19 cellular contexts compared by ENCODE assay signal in the genomic region with DNA sequence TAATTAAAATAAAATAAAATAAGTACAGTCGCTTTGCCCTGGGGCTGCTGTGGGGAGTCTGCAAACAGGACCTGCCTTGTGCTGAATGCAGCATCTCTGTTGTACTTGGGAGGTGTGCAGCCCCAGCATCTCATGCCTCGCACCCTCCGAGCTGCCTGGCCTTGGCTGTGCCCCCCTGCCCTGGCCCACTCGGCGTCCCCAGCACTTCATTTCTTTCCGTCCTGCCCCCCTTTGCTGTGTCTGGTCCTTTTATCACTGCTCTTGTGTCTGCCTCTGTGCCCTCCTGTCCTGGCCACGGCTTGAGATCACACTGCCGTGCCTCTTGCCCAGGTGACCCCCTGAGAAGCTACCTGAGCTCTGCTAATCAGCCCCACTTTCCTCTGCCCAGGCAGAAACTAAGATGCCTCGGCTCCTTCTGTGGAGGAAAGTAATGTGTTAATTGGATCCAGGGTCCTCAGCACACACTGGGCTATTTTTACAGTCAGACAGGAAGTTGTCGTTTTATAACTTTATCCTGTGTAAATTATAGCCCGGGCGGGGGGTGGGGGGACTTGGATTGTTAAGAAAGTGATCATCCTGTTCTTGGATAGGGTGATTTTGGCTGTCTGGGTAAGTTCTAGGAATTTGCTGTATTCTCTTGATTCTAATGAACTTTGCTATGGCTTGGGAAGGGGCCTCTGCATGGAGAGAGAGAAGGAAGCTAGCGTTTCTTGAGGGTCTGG.
DNase-seq lines count a peak whose midpoint lies in the region; ATAC-seq, FAIRE-seq and TF ChIP-seq lines count a peak whose summit lies in the region.
"Had no signal": no experiment of that assay in that cellular context is flagged by ENCODE, and none has a peak within 500 bp of the region (broad histone marks: within the 10 kb centered on the region; RNA-seq: fewer than 3 reads in every experiment).

No MANE protein-coding gene starts in this region.

- H3K4me3 ChIP-seq in BLaER1 = peak overlapping the region; percentile 56
- H3K4me3 ChIP-seq in SK-N-MC = peak overlapping the region; percentile 35; the same call in 1 of the 2 replicates
- H3K4me3 ChIP-seq in endothelial cell of umbilical vein (replicated peaks in 1 of 3; ENCODE audit: insufficient read depth in 1 of 3, low read depth in 1 of 3, low read length in 3 of 3) = no peak overlapping the region
- no peak overlapping the region for H3K4me3 ChIP-seq in neural progenitor cell
- H3K4me3 ChIP-seq: K562 had no signal

- ATAC-seq in GM18520 (IDR thresholded peaks at IDR 0.05; ENCODE audit: unreplicated experiment) (no peak), HG02678 (IDR thresholded peaks at IDR 0.05; ENCODE audit: unreplicated experiment) (no peak)
- ATAC-seq: HCT116, K562 had no signal

- H3K4me3 Mint-ChIP-seq in neural progenitor cell = no peak overlapping the region
- H3K4me3 Mint-ChIP-seq: B cell; CD8-positive, alpha-beta memory T cell had no signal

- H3K27ac Mint-ChIP-seq in neural progenitor cell = peak overlapping the region; percentile 74
- H3K27ac Mint-ChIP-seq: B cell had no signal

- H4K20me1 ChIP-seq in BLaER1 (peaks cover 91% of the 10 kb centered on the region), endothelial cell of umbilical vein (replicated peaks; ENCODE audit: control insufficient read depth, extremely low read depth, insufficient read depth, low read length) (no peaks in the 10 kb centered on the region), neural progenitor cell (ENCODE audit: low read depth) (peaks cover 68% of the 10 kb centered on the region)

- no peak for TF ChIP-seq POLR2A in endothelial cell of umbilical vein (IDR thresholded peaks at IDR 0.05; ENCODE audit: low read depth, low read length)

- peak; percentile 44 for FAIRE-seq in endothelial cell of umbilical vein (lab: Jason Lieb, UNC)
- FAIRE-seq: HTR-8/SVneo, K562 had no signal

- H3K9ac ChIP-seq in BLaER1 (peak overlapping the region; percentile 74), SK-N-MC (ENCODE audit: insufficient read length) (no peak overlapping the region), endothelial cell of umbilical vein (replicated peaks; ENCODE audit: extremely low read depth, insufficient read depth, low read length) (no peak overlapping the region), neural progenitor cell (no peak overlapping the region)

- H3K9me1 ChIP-seq in endothelial cell of umbilical vein (replicated peaks; ENCODE audit: control insufficient read depth, extremely low read depth, insufficient read depth, low read length) = no peaks in the 10 kb centered on the region

- H3K27ac ChIP-seq in BLaER1 (peak overlapping the region; percentile 80), SK-N-MC (no peak overlapping the region), endothelial cell of umbilical vein (ENCODE audit: insufficient read depth, low read depth, low read length) (no peak overlapping the region), neural progenitor cell (no peak overlapping the region)

- no peak for TF ChIP-seq CTCF in endothelial cell of umbilical vein (IDR thresholded peaks at IDR 0.05; ENCODE audit: extremely low read depth in 1 of 2, insufficient read depth in 1 of 2, low read depth in 1 of 2, low read length in 2 of 2)
- TF ChIP-seq CTCF in neural progenitor cell (IDR thresholded peaks at IDR 0.05) = no peak

- H3K4me1 Mint-ChIP-seq in neural progenitor cell = peaks cover 40% of the 10 kb centered on the region
- H3K4me1 Mint-ChIP-seq: B cell had no signal

- H3F3A ChIP-seq in neural progenitor cell (ENCODE audit: low read depth) = no peaks in the 10 kb centered on the region

- peaks cover 14% of the 10 kb centered on the region for H3K36me3 Mint-ChIP-seq in neural progenitor cell
- H3K36me3 Mint-ChIP-seq: CD8-positive, alpha-beta memory T cell had no signal

- H3K4me1 ChIP-seq in BLaER1 = peaks cover 85% of the 10 kb centered on the region
- H3K4me1 ChIP-seq in endothelial cell of umbilical vein (ENCODE audit: control insufficient read depth, extremely low read depth, insufficient read depth, low read length) = peaks cover 12% of the 10 kb centered on the region
- peaks cover 13% of the 10 kb centered on the region for H3K4me1 ChIP-seq in neural progenitor cell

- H3K4me2 ChIP-seq in BLaER1 = peak overlapping the region; percentile 100
- peak overlapping the region; percentile 12 for H3K4me2 ChIP-seq in endothelial cell of umbilical vein (ENCODE audit: insufficient read depth, low read length)
- no peak overlapping the region for H3K4me2 ChIP-seq in neural progenitor cell

- dilution Hi-C loops in endothelial cell of umbilical vein (cut with MboI; ENCODE audit: extremely low pct_ligation_motif_present, low sequenced_read_pairs) = no loop called here

- H2AFZ ChIP-seq in endothelial cell of umbilical vein (ENCODE audit: low read depth, low read length) (no peak overlapping the region), neural progenitor cell (replicated peaks) (no peak overlapping the region)

- no peaks in the 10 kb centered on the region for H3K27me3 ChIP-seq in BLaER1
- H3K27me3 ChIP-seq in endothelial cell of umbilical vein (ENCODE audit: control insufficient read depth in 2 of 2, insufficient read depth in 2 of 2, low read length in 2 of 2) = no peaks in the 10 kb centered on the region
- H3K27me3 ChIP-seq in neural progenitor cell = no peaks in the 10 kb centered on the region

- H3K79me2 ChIP-seq in endothelial cell of umbilical vein (ENCODE audit: control insufficient read depth, insufficient read depth, low read length) (no peaks in the 10 kb centered on the region), neural progenitor cell (ENCODE audit: low read depth) (peaks cover 92% of the 10 kb centered on the region)

- peaks cover 11% of the 10 kb centered on the region for H3K9me3 ChIP-seq in BLaER1
- H3K9me3 ChIP-seq in SK-N-MC (ENCODE audit: low read depth, low read length) = no peaks in the 10 kb centered on the region
- H3K9me3 ChIP-seq in endothelial cell of umbilical vein (replicated peaks; ENCODE audit: control insufficient read depth, insufficient read depth, low read length) = no peaks in the 10 kb centered on the region
- no peaks in the 10 kb centered on the region for H3K9me3 ChIP-seq in neural progenitor cell (ENCODE audit: low read depth)

- DNase-seq in SK-N-MC (ENCODE audit: low read depth, low spot score) (peak; percentile 32), endothelial cell of umbilical vein (ENCODE audit: low read depth, low spot score) (peak; percentile 46), neural progenitor cell (ENCODE audit: low spot score) (no peak), NCI-H2227 (lab: John Stamatoyannopoulos, UW; ENCODE audit: unreplicated experiment) (no peak), AG08396 (ENCODE audit: low spot score) (no peak)
- DNase-seq: CD8-positive, alpha-beta memory T cell; EL; NCI-H1092; NCI-H1694; NCI-H2107; NCI-H446 treated with DMSO at 0.1 percent for 48 hours; NCI-H748 treated with DMSO at 0.1 percent for 48 hours had no signal

- peaks cover 3% of the 10 kb centered on the region for H3K9me3 Mint-ChIP-seq in neural progenitor cell

- BruUV-seq in endothelial cell of umbilical vein (replicated peaks; lab: Mats Ljungman, UMichigan) = no TSS peak

- H3K27me3 Mint-ChIP-seq in neural progenitor cell (ENCODE audit: insufficient read depth, low read depth) = peaks cover 7% of the 10 kb centered on the region

- intact Hi-C loops in endothelial cell of umbilical vein (cut with micrococcal nuclease) = no loop called here

- CTCF ChIA-PET in endothelial cell of umbilical vein (lab: Charles Lee) = interaction anchor here (0.7 to 1.7 kb wide), 7 partner anchors 12 to 682 kb away, joined by 3 to 5 read pairs (median 4); no protein-coding TSS in a partner anchor

- peaks cover 13% of the 10 kb centered on the region for H3K36me3 ChIP-seq in BLaER1
- peaks cover 5% of the 10 kb centered on the region; the same call in 1 of the 2 replicates for H3K36me3 ChIP-seq in SK-N-MC (ENCODE audit: insufficient read depth, low read length)
- H3K36me3 ChIP-seq in endothelial cell of umbilical vein (ENCODE audit: control insufficient read depth in 2 of 2, extremely low read depth in 1 of 2, insufficient read depth in 2 of 2, low read length in 2 of 2) = no peaks in the 10 kb centered on the region
- no peaks in the 10 kb centered on the region for H3K36me3 ChIP-seq in neural progenitor cell

- POLR2A ChIA-PET in endothelial cell of umbilical vein (lab: Charles Lee) = no interaction called here

TF ChIP-seq in endothelial cell of umbilical vein, 7 proteins besides CTCF, POLR2A, EP300 and RAD21:
- no peak for TF ChIP-seq FOS (IDR thresholded peaks at IDR 0.05; ENCODE audit: borderline replicate concordance, insufficient read depth, low read length)
TF ChIP-seq in endothelial cell of umbilical vein: peak in this region for 0.

Comparison
In these comparisons a context has a peak if more than half of its experiments do, and no peak if none do; other contexts are left out.
1. H3K4me3 ChIP-seq: peak in BLaER1 (single experiment) and SK-N-MC (single experiment); none in endothelial cell of umbilical vein (0 of 3) and neural progenitor cell (single experiment).
2. DNase-seq: peak in SK-N-MC (single experiment) and endothelial cell of umbilical vein (single experiment); none in neural progenitor cell (single experiment), NCI-H2227 (single experiment) and AG08396 (single experiment).